Comparison of ENCODE assay signal across 1 cellular context in genomic region chr9:4987996-4988421, GRCh38.
TF ChIP-seq lines count a peak whose summit lies in the region.

No MANE protein-coding gene starts in this region.

TF ChIP-seq in GM12878, 131 proteins besides CTCF, POLR2A, EP300 and RAD21 (continued from another document):
- TF ChIP-seq ZBTB33 (IDR thresholded peaks at IDR 0.05) = no peak
